25 cellular contexts compared by ENCODE assay signal in the genomic region with DNA sequence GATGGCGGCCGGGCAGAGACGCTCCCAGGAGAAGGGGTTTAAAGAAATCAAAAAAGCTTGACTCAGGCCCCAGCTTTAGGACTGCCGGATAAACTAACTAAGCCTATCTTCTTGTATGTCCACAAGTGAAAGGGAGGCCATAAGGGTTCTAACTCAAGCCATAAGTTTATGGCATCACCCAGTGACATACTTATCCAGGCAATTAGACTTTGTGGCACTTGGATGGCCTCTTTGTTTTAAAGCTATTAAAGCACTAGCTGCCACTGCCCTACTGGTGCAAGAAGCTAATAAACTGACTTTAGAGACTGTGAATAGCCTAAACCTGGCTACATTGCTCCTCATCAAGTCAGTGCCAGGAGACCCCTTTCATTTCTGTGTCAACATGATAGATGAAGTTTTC.
"Had no signal": no experiment of that assay in that cellular context is flagged by ENCODE, and none has a peak within 500 bp of the region (broad histone marks: within the 10 kb centered on the region; RNA-seq: fewer than 3 reads in every experiment).

No MANE protein-coding gene starts in this region.

- H3K4me3 Mint-ChIP-seq: naive thymus-derived CD8-positive, alpha-beta T cell; stimulated activated naive CD8-positive, alpha-beta T cell treated with anti-CD3 and anti-CD28 coated beads, Interleukin-15, amount 100 ng/mL, for 72 hours had no signal

- H3K9me3 ChIP-seq: esophagus muscularis mucosa, gastroesophageal sphincter, ovary, psoas muscle, thyroid gland, vagina had no signal

- H3K27me3 Mint-ChIP-seq: naive thymus-derived CD8-positive, alpha-beta T cell; stimulated activated naive CD8-positive, alpha-beta T cell treated with anti-CD3 and anti-CD28 coated beads, Interleukin-15, amount 100 ng/mL, for 72 hours had no signal

- H3K4me1 ChIP-seq: foreskin keratinocyte had no signal

- H3K36me3 Mint-ChIP-seq: naive thymus-derived CD8-positive, alpha-beta T cell had no signal

- H3K27ac Mint-ChIP-seq: naive thymus-derived CD8-positive, alpha-beta T cell; stimulated activated naive CD8-positive, alpha-beta T cell treated with anti-CD3 and anti-CD28 coated beads, Interleukin-15, amount 100 ng/mL, for 72 hours had no signal

- H3K27me3 ChIP-seq: esophagus muscularis mucosa, foreskin keratinocyte, gastroesophageal sphincter, ovary, thyroid gland, vagina had no signal

- H3K36me3 ChIP-seq: esophagus muscularis mucosa, gastroesophageal sphincter, ovary, thyroid gland, vagina had no signal

- H3K27ac ChIP-seq: coronary artery, esophagus muscularis mucosa, foreskin keratinocyte, gastroesophageal sphincter, ovary, psoas muscle, skin epidermis, thyroid gland, vagina had no signal

- H3K4me3 ChIP-seq: coronary artery, esophagus muscularis mucosa, gastroesophageal sphincter, ovary, psoas muscle, skin epidermis, thyroid gland, vagina had no signal

- DNase-seq: dermis blood vessel endothelial cell; effector memory CD4-positive, alpha-beta T cell; foreskin keratinocyte; mesenchymal stem cell; midbrain; naive thymus-derived CD8-positive, alpha-beta T cell; occipital lobe; ovary; posterior cingulate gyrus; psoas muscle; right cardiac atrium; stimulated activated CD4-positive, alpha-beta T cell treated with anti-CD3 and anti-CD28 coated beads, Interleukin-12 subunit alpha, Interleukin-12 subunit beta, amount 100 ng/mL, for 4 hours; stimulated activated CD4-positive, alpha-beta T cell treated with anti-CD3 and anti-CD28 coated beads, Interleukin-1b, Interleukin-23, amount 100 ng/mL, for 48 hours; stimulated activated CD4-positive, alpha-beta T cell treated with anti-CD3 and anti-CD28 coated beads, Interleukin-4, amount 100 ng/mL, for 1 hour; stimulated activated CD8-positive, alpha-beta memory T cell treated with anti-CD3 and anti-CD28 coated beads, Interleukin-4, amount 100 ng/mL, for 48 hours; stimulated activated naive CD4-positive, alpha-beta T cell; stimulated activated naive CD8-positive, alpha-beta T cell treated with anti-CD3 and anti-CD28 coated beads, Interleukin-15, amount 100 ng/mL, for 72 hours; thyroid gland; trophoblast cell had no signal

- H3K9me3 Mint-ChIP-seq: stimulated activated naive CD8-positive, alpha-beta T cell treated with anti-CD3 and anti-CD28 coated beads, Interleukin-15, amount 100 ng/mL, for 72 hours had no signal

- ATAC-seq: foreskin keratinocyte; gastroesophageal sphincter; left lobe of liver; naive thymus-derived CD8-positive, alpha-beta T cell; psoas muscle; right cardiac atrium; stimulated activated naive CD8-positive, alpha-beta T cell treated with anti-CD3 and anti-CD28 coated beads, Interleukin-15, amount 100 ng/mL, for 72 hours had no signal
